In the genomic region with DNA sequence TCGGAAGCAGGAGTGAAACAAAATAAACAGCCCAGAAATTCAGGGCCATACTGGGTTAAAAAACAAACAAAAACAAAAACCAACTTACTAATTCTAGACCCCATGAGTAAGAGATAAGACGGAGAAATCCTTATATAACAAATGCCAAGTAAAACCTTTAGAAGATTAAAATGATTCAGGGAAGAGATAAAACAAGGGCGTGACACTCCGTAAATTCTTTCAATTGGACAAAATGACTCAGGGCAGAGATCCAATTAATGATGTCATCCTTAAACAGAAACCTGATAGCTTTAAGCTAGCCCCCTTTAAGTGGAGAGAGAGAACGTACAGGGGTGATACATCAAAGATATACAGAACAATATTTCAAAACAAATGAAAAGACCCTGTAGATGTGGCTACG, we compare ENCODE assay signal across 1 cellular context.
A peak's percentile ranks its signal among the peaks of the same experiment; 100 is the strongest.
TF ChIP-seq lines count a peak whose summit lies in the region.

No MANE protein-coding gene starts in this region.

TF ChIP-seq in HEK293, 187 proteins besides CTCF, POLR2A, EP300 and RAD21 (continued from another document and continues in another):
- TF ChIP-seq, protein P1, sequence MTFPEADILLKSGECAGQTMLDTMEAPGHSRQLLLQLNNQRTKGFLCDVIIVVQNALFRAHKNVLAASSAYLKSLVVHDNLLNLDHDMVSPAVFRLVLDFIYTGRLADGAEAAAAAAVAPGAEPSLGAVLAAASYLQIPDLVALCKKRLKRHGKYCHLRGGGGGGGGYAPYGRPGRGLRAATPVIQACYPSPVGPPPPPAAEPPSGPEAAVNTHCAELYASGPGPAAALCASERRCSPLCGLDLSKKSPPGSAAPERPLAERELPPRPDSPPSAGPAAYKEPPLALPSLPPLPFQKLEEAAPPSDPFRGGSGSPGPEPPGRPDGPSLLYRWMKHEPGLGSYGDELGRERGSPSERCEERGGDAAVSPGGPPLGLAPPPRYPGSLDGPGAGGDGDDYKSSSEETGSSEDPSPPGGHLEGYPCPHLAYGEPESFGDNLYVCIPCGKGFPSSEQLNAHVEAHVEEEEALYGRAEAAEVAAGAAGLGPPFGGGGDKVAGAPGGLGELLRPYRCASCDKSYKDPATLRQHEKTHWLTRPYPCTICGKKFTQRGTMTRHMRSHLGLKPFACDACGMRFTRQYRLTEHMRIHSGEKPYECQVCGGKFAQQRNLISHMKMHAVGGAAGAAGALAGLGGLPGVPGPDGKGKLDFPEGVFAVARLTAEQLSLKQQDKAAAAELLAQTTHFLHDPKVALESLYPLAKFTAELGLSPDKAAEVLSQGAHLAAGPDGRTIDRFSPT (tag by site-specific recombination; IDR thresholded peaks at IDR 0.05), result peak; percentile 61; the same call in 1 of the 2 replicates
- peak; percentile 96 for TF ChIP-seq KLF8 (tag by site-specific recombination; IDR thresholded peaks at IDR 0.05)
- TF ChIP-seq, protein P2, sequence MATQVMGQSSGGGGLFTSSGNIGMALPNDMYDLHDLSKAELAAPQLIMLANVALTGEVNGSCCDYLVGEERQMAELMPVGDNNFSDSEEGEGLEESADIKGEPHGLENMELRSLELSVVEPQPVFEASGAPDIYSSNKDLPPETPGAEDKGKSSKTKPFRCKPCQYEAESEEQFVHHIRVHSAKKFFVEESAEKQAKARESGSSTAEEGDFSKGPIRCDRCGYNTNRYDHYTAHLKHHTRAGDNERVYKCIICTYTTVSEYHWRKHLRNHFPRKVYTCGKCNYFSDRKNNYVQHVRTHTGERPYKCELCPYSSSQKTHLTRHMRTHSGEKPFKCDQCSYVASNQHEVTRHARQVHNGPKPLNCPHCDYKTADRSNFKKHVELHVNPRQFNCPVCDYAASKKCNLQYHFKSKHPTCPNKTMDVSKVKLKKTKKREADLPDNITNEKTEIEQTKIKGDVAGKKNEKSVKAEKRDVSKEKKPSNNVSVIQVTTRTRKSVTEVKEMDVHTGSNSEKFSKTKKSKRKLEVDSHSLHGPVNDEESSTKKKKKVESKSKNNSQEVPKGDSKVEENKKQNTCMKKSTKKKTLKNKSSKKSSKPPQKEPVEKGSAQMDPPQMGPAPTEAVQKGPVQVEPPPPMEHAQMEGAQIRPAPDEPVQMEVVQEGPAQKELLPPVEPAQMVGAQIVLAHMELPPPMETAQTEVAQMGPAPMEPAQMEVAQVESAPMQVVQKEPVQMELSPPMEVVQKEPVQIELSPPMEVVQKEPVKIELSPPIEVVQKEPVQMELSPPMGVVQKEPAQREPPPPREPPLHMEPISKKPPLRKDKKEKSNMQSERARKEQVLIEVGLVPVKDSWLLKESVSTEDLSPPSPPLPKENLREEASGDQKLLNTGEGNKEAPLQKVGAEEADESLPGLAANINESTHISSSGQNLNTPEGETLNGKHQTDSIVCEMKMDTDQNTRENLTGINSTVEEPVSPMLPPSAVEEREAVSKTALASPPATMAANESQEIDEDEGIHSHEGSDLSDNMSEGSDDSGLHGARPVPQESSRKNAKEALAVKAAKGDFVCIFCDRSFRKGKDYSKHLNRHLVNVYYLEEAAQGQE (tag by site-specific recombination; IDR thresholded peaks at IDR 0.05), result no peak; the same call in 1 of the 2 replicates
- no peak for TF ChIP-seq ZNF747 (tag by site-specific recombination; IDR thresholded peaks at IDR 0.05)
- peak; percentile 88 for TF ChIP-seq ZNF629 (tag by site-specific recombination; IDR thresholded peaks at IDR 0.05)
- TF ChIP-seq ZNF416 (tag by site-specific recombination; IDR thresholded peaks at IDR 0.05), result no peak
- no peak for TF ChIP-seq ZNF677 (tag by site-specific recombination; IDR thresholded peaks at IDR 0.05)
- no peak for TF ChIP-seq ZNF274 (IDR thresholded peaks at IDR 0.05; ENCODE audit: low read length)
- no peak for TF ChIP-seq ZNF274 (tag by site-specific recombination; IDR thresholded peaks at IDR 0.05; ENCODE audit: borderline replicate concordance)
- TF ChIP-seq, protein P3, sequence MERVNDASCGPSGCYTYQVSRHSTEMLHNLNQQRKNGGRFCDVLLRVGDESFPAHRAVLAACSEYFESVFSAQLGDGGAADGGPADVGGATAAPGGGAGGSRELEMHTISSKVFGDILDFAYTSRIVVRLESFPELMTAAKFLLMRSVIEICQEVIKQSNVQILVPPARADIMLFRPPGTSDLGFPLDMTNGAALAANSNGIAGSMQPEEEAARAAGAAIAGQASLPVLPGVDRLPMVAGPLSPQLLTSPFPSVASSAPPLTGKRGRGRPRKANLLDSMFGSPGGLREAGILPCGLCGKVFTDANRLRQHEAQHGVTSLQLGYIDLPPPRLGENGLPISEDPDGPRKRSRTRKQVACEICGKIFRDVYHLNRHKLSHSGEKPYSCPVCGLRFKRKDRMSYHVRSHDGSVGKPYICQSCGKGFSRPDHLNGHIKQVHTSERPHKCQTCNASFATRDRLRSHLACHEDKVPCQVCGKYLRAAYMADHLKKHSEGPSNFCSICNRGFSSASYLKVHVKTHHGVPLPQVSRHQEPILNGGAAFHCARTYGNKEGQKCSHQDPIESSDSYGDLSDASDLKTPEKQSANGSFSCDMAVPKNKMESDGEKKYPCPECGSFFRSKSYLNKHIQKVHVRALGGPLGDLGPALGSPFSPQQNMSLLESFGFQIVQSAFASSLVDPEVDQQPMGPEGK (tag by site-specific recombination; IDR thresholded peaks at IDR 0.05), result peak; percentile 75
- no peak for TF ChIP-seq ZNF701 (tag by site-specific recombination; IDR thresholded peaks at IDR 0.05)
- peak; percentile 28; the same call in 1 of the 2 replicates for TF ChIP-seq ZSCAN16 (tag by site-specific recombination; IDR thresholded peaks at IDR 0.05)
- TF ChIP-seq ZNF530 (tag by site-specific recombination; IDR thresholded peaks at IDR 0.05; ENCODE audit: low read depth), result no peak
- TF ChIP-seq, protein P4, sequence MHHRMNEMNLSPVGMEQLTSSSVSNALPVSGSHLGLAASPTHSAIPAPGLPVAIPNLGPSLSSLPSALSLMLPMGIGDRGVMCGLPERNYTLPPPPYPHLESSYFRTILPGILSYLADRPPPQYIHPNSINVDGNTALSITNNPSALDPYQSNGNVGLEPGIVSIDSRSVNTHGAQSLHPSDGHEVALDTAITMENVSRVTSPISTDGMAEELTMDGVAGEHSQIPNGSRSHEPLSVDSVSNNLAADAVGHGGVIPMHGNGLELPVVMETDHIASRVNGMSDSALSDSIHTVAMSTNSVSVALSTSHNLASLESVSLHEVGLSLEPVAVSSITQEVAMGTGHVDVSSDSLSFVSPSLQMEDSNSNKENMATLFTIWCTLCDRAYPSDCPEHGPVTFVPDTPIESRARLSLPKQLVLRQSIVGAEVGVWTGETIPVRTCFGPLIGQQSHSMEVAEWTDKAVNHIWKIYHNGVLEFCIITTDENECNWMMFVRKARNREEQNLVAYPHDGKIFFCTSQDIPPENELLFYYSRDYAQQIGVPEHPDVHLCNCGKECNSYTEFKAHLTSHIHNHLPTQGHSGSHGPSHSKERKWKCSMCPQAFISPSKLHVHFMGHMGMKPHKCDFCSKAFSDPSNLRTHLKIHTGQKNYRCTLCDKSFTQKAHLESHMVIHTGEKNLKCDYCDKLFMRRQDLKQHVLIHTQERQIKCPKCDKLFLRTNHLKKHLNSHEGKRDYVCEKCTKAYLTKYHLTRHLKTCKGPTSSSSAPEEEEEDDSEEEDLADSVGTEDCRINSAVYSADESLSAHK (tag by site-specific recombination; IDR thresholded peaks at IDR 0.05), result peak; percentile 77
- TF ChIP-seq ZNF621 (tag by site-specific recombination; IDR thresholded peaks at IDR 0.05), result no peak
- TF ChIP-seq ZNF2 (tag by site-specific recombination; IDR thresholded peaks at IDR 0.05), result no peak
- TF ChIP-seq ZNF670 (tag by site-specific recombination; IDR thresholded peaks at IDR 0.05; ENCODE audit: low read depth), result no peak
- peak; percentile 44; the same call in 1 of the 2 replicates for TF ChIP-seq GFI1B (tag by site-specific recombination; IDR thresholded peaks at IDR 0.05)
- TF ChIP-seq, protein P5, sequence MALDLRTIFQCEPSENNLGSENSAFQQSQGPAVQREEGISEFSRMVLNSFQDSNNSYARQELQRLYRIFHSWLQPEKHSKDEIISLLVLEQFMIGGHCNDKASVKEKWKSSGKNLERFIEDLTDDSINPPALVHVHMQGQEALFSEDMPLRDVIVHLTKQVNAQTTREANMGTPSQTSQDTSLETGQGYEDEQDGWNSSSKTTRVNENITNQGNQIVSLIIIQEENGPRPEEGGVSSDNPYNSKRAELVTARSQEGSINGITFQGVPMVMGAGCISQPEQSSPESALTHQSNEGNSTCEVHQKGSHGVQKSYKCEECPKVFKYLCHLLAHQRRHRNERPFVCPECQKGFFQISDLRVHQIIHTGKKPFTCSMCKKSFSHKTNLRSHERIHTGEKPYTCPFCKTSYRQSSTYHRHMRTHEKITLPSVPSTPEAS (tag by site-specific recombination; IDR thresholded peaks at IDR 0.05), result peak; percentile 37; the same call in 1 of the 2 replicates
- TF ChIP-seq ZNF202 (tag by site-specific recombination; IDR thresholded peaks at IDR 0.05; ENCODE audit: borderline replicate concordance), result no peak
- no peak for TF ChIP-seq ZNF626 (tag by site-specific recombination; IDR thresholded peaks at IDR 0.05)
- no peak for TF ChIP-seq RBAK (tag by site-specific recombination; IDR thresholded peaks at IDR 0.05)
- no peak for TF ChIP-seq ZSCAN30 (tag by site-specific recombination; IDR thresholded peaks at IDR 0.05)
- TF ChIP-seq, protein P6, sequence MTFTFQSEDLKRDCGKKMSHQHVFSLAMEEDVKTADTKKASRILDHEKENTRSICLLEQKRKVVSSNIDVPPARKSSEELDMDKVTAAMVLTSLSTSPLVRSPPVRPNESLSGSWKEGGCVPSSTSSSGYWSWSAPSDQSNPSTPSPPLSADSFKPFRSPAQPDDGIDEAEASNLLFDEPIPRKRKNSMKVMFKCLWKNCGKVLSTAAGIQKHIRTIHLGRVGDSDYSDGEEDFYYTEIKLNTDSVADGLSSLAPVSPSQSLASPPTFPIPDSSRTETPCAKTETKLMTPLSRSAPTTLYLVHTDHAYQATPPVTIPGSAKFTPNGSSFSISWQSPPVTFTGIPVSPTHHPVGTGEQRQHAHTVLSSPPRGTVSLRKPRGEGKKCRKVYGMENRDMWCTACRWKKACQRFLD (tag by site-specific recombination; IDR thresholded peaks at IDR 0.05), result no peak
- peak; percentile 91; the same call in 1 of the 2 replicates for TF ChIP-seq ZSCAN23 (tag by site-specific recombination; IDR thresholded peaks at IDR 0.05)
- no peak for TF ChIP-seq ZNF16 (tag by site-specific recombination; IDR thresholded peaks at IDR 0.05; ENCODE audit: low read depth)
- TF ChIP-seq BCL11B (tag by site-specific recombination; IDR thresholded peaks at IDR 0.05; ENCODE audit: low read depth), result 0 out of 2 replicates have a peak, but pooled peaks have one; percentile 30
- no peak for TF ChIP-seq ZFP37 (tag by site-specific recombination; IDR thresholded peaks at IDR 0.05)
- no peak for TF ChIP-seq ZBTB7A (tag by site-specific recombination; IDR thresholded peaks at IDR 0.05; ENCODE audit: low read depth)
- no peak for TF ChIP-seq GLI4 (tag by site-specific recombination; IDR thresholded peaks at IDR 0.05)
- TF ChIP-seq, protein P7, sequence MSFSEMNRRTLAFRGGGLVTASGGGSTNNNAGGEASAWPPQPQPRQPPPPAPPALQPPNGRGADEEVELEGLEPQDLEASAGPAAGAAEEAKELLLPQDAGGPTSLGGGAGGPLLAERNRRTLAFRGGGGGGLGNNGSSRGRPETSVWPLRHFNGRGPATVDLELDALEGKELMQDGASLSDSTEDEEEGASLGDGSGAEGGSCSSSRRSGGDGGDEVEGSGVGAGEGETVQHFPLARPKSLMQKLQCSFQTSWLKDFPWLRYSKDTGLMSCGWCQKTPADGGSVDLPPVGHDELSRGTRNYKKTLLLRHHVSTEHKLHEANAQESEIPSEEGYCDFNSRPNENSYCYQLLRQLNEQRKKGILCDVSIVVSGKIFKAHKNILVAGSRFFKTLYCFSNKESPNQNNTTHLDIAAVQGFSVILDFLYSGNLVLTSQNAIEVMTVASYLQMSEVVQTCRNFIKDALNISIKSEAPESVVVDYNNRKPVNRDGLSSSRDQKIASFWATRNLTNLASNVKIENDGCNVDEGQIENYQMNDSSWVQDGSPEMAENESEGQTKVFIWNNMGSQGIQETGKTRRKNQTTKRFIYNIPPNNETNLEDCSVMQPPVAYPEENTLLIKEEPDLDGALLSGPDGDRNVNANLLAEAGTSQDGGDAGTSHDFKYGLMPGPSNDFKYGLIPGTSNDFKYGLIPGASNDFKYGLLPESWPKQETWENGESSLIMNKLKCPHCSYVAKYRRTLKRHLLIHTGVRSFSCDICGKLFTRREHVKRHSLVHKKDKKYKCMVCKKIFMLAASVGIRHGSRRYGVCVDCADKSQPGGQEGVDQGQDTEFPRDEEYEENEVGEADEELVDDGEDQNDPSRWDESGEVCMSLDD (tag by site-specific recombination; IDR thresholded peaks at IDR 0.05), result no peak
- peak; percentile 32; the same call in 1 of the 2 replicates for TF ChIP-seq ZNF600 (tag by site-specific recombination; IDR thresholded peaks at IDR 0.05)
- peak; percentile 73 for TF ChIP-seq IKZF3 (tag by site-specific recombination; IDR thresholded peaks at IDR 0.05)
- TF ChIP-seq, protein P8, sequence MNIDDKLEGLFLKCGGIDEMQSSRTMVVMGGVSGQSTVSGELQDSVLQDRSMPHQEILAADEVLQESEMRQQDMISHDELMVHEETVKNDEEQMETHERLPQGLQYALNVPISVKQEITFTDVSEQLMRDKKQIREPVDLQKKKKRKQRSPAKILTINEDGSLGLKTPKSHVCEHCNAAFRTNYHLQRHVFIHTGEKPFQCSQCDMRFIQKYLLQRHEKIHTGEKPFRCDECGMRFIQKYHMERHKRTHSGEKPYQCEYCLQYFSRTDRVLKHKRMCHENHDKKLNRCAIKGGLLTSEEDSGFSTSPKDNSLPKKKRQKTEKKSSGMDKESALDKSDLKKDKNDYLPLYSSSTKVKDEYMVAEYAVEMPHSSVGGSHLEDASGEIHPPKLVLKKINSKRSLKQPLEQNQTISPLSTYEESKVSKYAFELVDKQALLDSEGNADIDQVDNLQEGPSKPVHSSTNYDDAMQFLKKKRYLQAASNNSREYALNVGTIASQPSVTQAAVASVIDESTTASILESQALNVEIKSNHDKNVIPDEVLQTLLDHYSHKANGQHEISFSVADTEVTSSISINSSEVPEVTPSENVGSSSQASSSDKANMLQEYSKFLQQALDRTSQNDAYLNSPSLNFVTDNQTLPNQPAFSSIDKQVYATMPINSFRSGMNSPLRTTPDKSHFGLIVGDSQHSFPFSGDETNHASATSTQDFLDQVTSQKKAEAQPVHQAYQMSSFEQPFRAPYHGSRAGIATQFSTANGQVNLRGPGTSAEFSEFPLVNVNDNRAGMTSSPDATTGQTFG (tag by site-specific recombination; IDR thresholded peaks at IDR 0.05; ENCODE audit: borderline replicate concordance), result no peak
- TF ChIP-seq ZBTB48 (tag by site-specific recombination; IDR thresholded peaks at IDR 0.05), result no peak
- no peak for TF ChIP-seq ZNF521 (tag by site-specific recombination; IDR thresholded peaks at IDR 0.05)
- no peak for TF ChIP-seq ZNF785 (tag by site-specific recombination; IDR thresholded peaks at IDR 0.05)
- TF ChIP-seq ZNF10 (tag by site-specific recombination; IDR thresholded peaks at IDR 0.05), result 0 out of 2 replicates have a peak, but pooled peaks have one; percentile 28
- peak; percentile 96 for TF ChIP-seq KLF1 (tag by site-specific recombination; IDR thresholded peaks at IDR 0.05)
